ENCODE assay signal across 8 cellular contexts in genomic region chr12:98645572-98646067, GRCh38. TPM values are rescaled to one million over a fixed set of nuclear protein-coding genes. Genes with fewer than 3 reads are reported as not detected.
A peak's percentile ranks its signal among the peaks of the same experiment; 100 is the strongest.
DNase-seq lines count a peak whose midpoint lies in the region; ATAC-seq and TF ChIP-seq lines count a peak whose summit lies in the region.

No MANE protein-coding gene starts in this region.

- in situ Hi-C loops in SK-MEL-5 (cut with HindIII; ENCODE audit: low pct_unique_long_range_greater_than_20kb, low sequenced_read_pairs) = no loop called here

- no peak for TF ChIP-seq RAD21 in liver (IDR thresholded peaks at IDR 0.05)

- intact Hi-C loops in colonic mucosa (cut with DNase I) = loop anchor here (2.0 to 5.0 kb wide), 2 partner anchors 47 to 78 kb away; no protein-coding TSS in a partner anchor

- H3K4me3 ChIP-seq in colonic mucosa (peak overlapping the region; percentile 98), liver (ENCODE audit: low read depth in 1 of 3, low read length in 3 of 3) (peak overlapping the region; percentile 90 to 97 (median 95))

- H3K4me1 ChIP-seq in colonic mucosa = no peaks in the 10 kb centered on the region
- peaks cover 0 to 18% (median 10%) of the 10 kb centered on the region in 4 donors for H3K4me1 ChIP-seq in liver (ENCODE audit: control insufficient read depth in 4 of 4, insufficient read depth in 4 of 4, low read length in 3 of 4)

- peak; percentile 1 for ATAC-seq in HG03025 (IDR thresholded peaks at IDR 0.05; ENCODE audit: low FRiP score, unreplicated experiment)

- H3K36me3 ChIP-seq in colonic mucosa (peaks cover 4% of the 10 kb centered on the region), liver (ENCODE audit: control insufficient read depth in 4 of 4, insufficient read depth in 3 of 4, low read depth in 1 of 4, low read length in 3 of 4) (peaks cover 2 to 10% (median 8%) of the 10 kb centered on the region in 4 donors)

- under 1% methylated on average over 24 of the region's 24 CpGs for WGBS in liver

- H3K27ac ChIP-seq in colonic mucosa (peak overlapping the region; percentile 99), liver (ENCODE audit: low read depth in 1 of 2, low read length in 2 of 2) (peak overlapping the region; percentile 85 to 89)

- peak; percentile 2 for DNase-seq in activated T-cell treated with anti-CD3 and anti-CD28 coated beads for 1 hour (ENCODE audit: low read depth)
- DNase-seq in activated T-cell treated with anti-CD3 and anti-CD28 coated beads, Interleukin-2, amount 50 U/mL, for 48 hours = no peak
- peak; percentile 20 for DNase-seq in SK-MEL-5 (ENCODE audit: low read depth, low spot score)
- DNase-seq in colonic mucosa = peak; percentile 50
- peak; percentile 53 for DNase-seq in superior temporal gyrus (ENCODE audit: extremely low spot score)
- DNase-seq in NCI-H2196 (lab: John Stamatoyannopoulos, UW; ENCODE audit: unreplicated experiment) = no peak

- H3K9ac ChIP-seq in colonic mucosa (ENCODE audit: low read depth in 2 of 2, low read length in 2 of 2) (peak overlapping the region; percentile 98), liver (ENCODE audit: low read depth in 1 of 2, low read length in 2 of 2) (peak overlapping the region; percentile 66 to 72)

- no peaks in the 10 kb centered on the region for H3K27me3 ChIP-seq in colonic mucosa
- H3K27me3 ChIP-seq in liver (ENCODE audit: control insufficient read depth in 4 of 4, insufficient read depth in 4 of 4, low read length in 3 of 4) = no peaks in the 10 kb centered on the region

- TF ChIP-seq CTCF in colonic mucosa (IDR thresholded peaks at IDR 0.05) = no peak
- TF ChIP-seq CTCF in liver (IDR thresholded peaks at IDR 0.05; ENCODE audit: low read depth, low read length, missing input control) = no peak

- H3K9me3 ChIP-seq in colonic mucosa (no peaks in the 10 kb centered on the region), liver (ENCODE audit: control insufficient read depth in 4 of 4, low read length in 3 of 4) (no peaks in the 10 kb centered on the region)

TF ChIP-seq in liver, 16 proteins besides CTCF, POLR2A, EP300 and RAD21:
- TF ChIP-seq TAF1 (conservative IDR thresholded peaks at IDR 0.05) = no peak
- TF ChIP-seq, protein P1, sequence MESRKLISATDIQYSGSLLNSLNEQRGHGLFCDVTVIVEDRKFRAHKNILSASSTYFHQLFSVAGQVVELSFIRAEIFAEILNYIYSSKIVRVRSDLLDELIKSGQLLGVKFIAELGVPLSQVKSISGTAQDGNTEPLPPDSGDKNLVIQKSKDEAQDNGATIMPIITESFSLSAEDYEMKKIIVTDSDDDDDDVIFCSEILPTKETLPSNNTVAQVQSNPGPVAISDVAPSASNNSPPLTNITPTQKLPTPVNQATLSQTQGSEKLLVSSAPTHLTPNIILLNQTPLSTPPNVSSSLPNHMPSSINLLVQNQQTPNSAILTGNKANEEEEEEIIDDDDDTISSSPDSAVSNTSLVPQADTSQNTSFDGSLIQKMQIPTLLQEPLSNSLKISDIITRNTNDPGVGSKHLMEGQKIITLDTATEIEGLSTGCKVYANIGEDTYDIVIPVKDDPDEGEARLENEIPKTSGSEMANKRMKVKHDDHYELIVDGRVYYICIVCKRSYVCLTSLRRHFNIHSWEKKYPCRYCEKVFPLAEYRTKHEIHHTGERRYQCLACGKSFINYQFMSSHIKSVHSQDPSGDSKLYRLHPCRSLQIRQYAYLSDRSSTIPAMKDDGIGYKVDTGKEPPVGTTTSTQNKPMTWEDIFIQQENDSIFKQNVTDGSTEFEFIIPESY (IDR thresholded peaks at IDR 0.05) = no peak
- no peak for TF ChIP-seq HNF4G (IDR thresholded peaks at IDR 0.05)
- no peak for TF ChIP-seq HNF4A (conservative IDR thresholded peaks at IDR 0.05)
- no peak for TF ChIP-seq NR2F2 (IDR thresholded peaks at IDR 0.05)
- no peak for TF ChIP-seq JUND (IDR thresholded peaks at IDR 0.05)
- no peak for TF ChIP-seq RXRA (IDR thresholded peaks at IDR 0.05)
- no peak for TF ChIP-seq FOXA2 (IDR thresholded peaks at IDR 0.05)
- no peak for TF ChIP-seq MAX (IDR thresholded peaks at IDR 0.05)
- no peak for TF ChIP-seq EGR1 (IDR thresholded peaks at IDR 0.05; ENCODE audit: low read depth in 2 of 2)
- TF ChIP-seq, protein P2, sequence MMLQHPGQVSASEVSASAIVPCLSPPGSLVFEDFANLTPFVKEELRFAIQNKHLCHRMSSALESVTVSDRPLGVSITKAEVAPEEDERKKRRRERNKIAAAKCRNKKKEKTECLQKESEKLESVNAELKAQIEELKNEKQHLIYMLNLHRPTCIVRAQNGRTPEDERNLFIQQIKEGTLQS (IDR thresholded peaks at IDR 0.05) = no peak
- no peak for TF ChIP-seq FOXA1 (IDR thresholded peaks at IDR 0.05)
- TF ChIP-seq, protein P3, sequence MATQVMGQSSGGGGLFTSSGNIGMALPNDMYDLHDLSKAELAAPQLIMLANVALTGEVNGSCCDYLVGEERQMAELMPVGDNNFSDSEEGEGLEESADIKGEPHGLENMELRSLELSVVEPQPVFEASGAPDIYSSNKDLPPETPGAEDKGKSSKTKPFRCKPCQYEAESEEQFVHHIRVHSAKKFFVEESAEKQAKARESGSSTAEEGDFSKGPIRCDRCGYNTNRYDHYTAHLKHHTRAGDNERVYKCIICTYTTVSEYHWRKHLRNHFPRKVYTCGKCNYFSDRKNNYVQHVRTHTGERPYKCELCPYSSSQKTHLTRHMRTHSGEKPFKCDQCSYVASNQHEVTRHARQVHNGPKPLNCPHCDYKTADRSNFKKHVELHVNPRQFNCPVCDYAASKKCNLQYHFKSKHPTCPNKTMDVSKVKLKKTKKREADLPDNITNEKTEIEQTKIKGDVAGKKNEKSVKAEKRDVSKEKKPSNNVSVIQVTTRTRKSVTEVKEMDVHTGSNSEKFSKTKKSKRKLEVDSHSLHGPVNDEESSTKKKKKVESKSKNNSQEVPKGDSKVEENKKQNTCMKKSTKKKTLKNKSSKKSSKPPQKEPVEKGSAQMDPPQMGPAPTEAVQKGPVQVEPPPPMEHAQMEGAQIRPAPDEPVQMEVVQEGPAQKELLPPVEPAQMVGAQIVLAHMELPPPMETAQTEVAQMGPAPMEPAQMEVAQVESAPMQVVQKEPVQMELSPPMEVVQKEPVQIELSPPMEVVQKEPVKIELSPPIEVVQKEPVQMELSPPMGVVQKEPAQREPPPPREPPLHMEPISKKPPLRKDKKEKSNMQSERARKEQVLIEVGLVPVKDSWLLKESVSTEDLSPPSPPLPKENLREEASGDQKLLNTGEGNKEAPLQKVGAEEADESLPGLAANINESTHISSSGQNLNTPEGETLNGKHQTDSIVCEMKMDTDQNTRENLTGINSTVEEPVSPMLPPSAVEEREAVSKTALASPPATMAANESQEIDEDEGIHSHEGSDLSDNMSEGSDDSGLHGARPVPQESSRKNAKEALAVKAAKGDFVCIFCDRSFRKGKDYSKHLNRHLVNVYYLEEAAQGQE (IDR thresholded peaks at IDR 0.05) = no peak
- no peak for TF ChIP-seq YY1 (IDR thresholded peaks at IDR 0.05)
- TF ChIP-seq SP1 (IDR thresholded peaks at IDR 0.05) = no peak

RNA-seq across cellular contexts. Expression of gene APAF1, which starts 0.5 kb away (rescaled TPM):
- 13.9 and 20.8 TPM in 2 replicates for total RNA-seq in SK-MEL-5 (2014; rRNA removed; shearing (Covaris generic))
- 14.5 and 15.0 TPM in 2 replicates for polyA plus RNA-seq in SK-MEL-5 (2015; cell fraction: cytosol; rRNA removed)
- 14.4 and 15.0 TPM in 2 replicates for polyA plus RNA-seq in SK-MEL-5 (2015; cell fraction: nucleus; rRNA removed)
- total RNA-seq in colonic mucosa (10 to 100 TPM; 36.8 to 52.6 TPM), liver (10 to 100 TPM; 10.4 to 11.6 TPM)
- polyA plus RNA-seq in liver = 1 to 10 TPM; 1.9 to 2.8 TPM

RNA-seq across cellular contexts. Expression of gene IKBIP, which starts 1.0 kb away (rescaled TPM):
- 59.5 and 69.0 TPM in 2 replicates for total RNA-seq in SK-MEL-5 (2014; rRNA removed; shearing (Covaris generic))
- polyA plus RNA-seq in SK-MEL-5 (2015; cell fraction: cytosol; rRNA removed) = 43.6 and 47.1 TPM in 2 replicates
- polyA plus RNA-seq in SK-MEL-5 (2015; cell fraction: nucleus; rRNA removed) = 7.2 and 7.7 TPM in 2 replicates
- total RNA-seq in colonic mucosa = 1 to 10 TPM; 5.0 to 6.8 TPM
- total RNA-seq in liver = 10 to 100 TPM in 1 of 2 donors, 1 to 10 TPM in 1; 5.4 to 10.5 TPM
- polyA plus RNA-seq in liver = 1 to 10 TPM; 4.7 to 7.1 TPM

RNA-seq across cellular contexts. Expression of gene SLC25A3, which starts 52.1 kb away (rescaled TPM):
- 959 and 1,004 TPM in 2 replicates for total RNA-seq in SK-MEL-5 (2014; rRNA removed; shearing (Covaris generic))
- polyA plus RNA-seq in SK-MEL-5 (2015; cell fraction: cytosol; rRNA removed) = 712 and 741 TPM in 2 replicates
- 683 and 729 TPM in 2 replicates for polyA plus RNA-seq in SK-MEL-5 (2015; cell fraction: nucleus; rRNA removed)
- total RNA-seq in colonic mucosa (100 to 1,000 TPM; 680 to 698 TPM), liver (100 to 1,000 TPM; 223 to 400 TPM)
- polyA plus RNA-seq in liver = 100 to 1,000 TPM; 285 to 300 TPM

Comparison
In these comparisons a context has a peak if more than half of its experiments do, and no peak if none do; other contexts are left out.
1. DNase-seq: peak in activated T-cell treated with anti-CD3 and anti-CD28 coated beads for 1 hour (single experiment), SK-MEL-5 (single experiment), colonic mucosa (single experiment) and superior temporal gyrus (single experiment); none in activated T-cell treated with anti-CD3 and anti-CD28 coated beads, Interleukin-2, amount 50 U/mL, for 48 hours (0 of 2) and NCI-H2196 (single experiment).